In genomic region chr6:133854633-133855598, GRCh38 we compare ENCODE assay signal across 12 cellular contexts. TPM values are rescaled to one million over a fixed set of nuclear protein-coding genes. Genes with fewer than 3 reads are reported as not detected.
DNase-seq lines count a peak whose midpoint lies in the region; TF ChIP-seq lines count a peak whose summit lies in the region.
"Had no signal": no experiment of that assay in that cellular context is flagged by ENCODE, and none has a peak within 500 bp of the region (broad histone marks: within the 10 kb centered on the region; RNA-seq: fewer than 3 reads in every experiment).

No MANE protein-coding gene starts in this region.

- H2BK120ac ChIP-seq in neuronal stem cell (ENCODE audit: low read depth, low read length), result no peak overlapping the region

- no peaks in the 10 kb centered on the region for H3K36me3 ChIP-seq in esophagus muscularis mucosa
- H3K36me3 ChIP-seq in neuronal stem cell (replicated peaks in 1 of 2; ENCODE audit: control insufficient read depth in 2 of 2, insufficient read depth in 2 of 2, low read length in 2 of 2), result no peaks in the 10 kb centered on the region

- H2BK5ac ChIP-seq in neuronal stem cell (ENCODE audit: low read length), result no peak overlapping the region

- peaks cover 10 to 29% (median 16%) of the 10 kb centered on the region in 3 donors for H3K27me3 Mint-ChIP-seq in immature natural killer cell (ENCODE audit: low read depth in 3 of 3)

- H3K79me1 ChIP-seq in neuronal stem cell (ENCODE audit: low read depth, low read length), result no peaks in the 10 kb centered on the region

- H3K4me3 ChIP-seq in esophagus muscularis mucosa (peak overlapping the region; percentile 30 to 52 (median 40)), neuronal stem cell (ENCODE audit: low read length in 2 of 2) (peak overlapping the region in 1 of 2 donors; percentile 70), dorsolateral prefrontal cortex (no peak overlapping the region)
- H3K4me3 ChIP-seq: psoas muscle had no signal

- no peak for TF ChIP-seq EP300 in esophagus muscularis mucosa (IDR thresholded peaks at IDR 0.05)

- H3K9me3 Mint-ChIP-seq in immature natural killer cell, result peaks cover 0 to 19% (median 6%) of the 10 kb centered on the region in 6 donors

- H3K27ac ChIP-seq in esophagus muscularis mucosa (replicated peaks in 1 of 4), result no peak overlapping the region
- H3K27ac ChIP-seq in neuronal stem cell (replicated peaks; ENCODE audit: low read length), result no peak overlapping the region
- no peak overlapping the region for H3K27ac ChIP-seq in dorsolateral prefrontal cortex
- H3K27ac ChIP-seq: psoas muscle had no signal

- H3K4me1 Mint-ChIP-seq in immature natural killer cell, result no peaks in the 10 kb centered on the region

- no peak overlapping the region for H4K91ac ChIP-seq in neuronal stem cell (ENCODE audit: low read depth, low read length, poor library complexity)

- H3K23ac ChIP-seq in neuronal stem cell (ENCODE audit: low read depth, low read length, poor library complexity), result no peak overlapping the region

- H3K4me3 Mint-ChIP-seq in immature natural killer cell, result no peak overlapping the region
- H3K4me3 Mint-ChIP-seq: activated T-cell treated with anti-CD3 and anti-CD28 coated beads, Interleukin-2, amount 50 U/mL, for 4 hours had no signal

- peak overlapping the region; percentile 60 for H3K4me2 ChIP-seq in neuronal stem cell (ENCODE audit: insufficient read depth, low read length, poor library complexity, severe bottlenecking)

- peak; percentile 36 to 44 (median 43) for TF ChIP-seq CTCF in esophagus muscularis mucosa (IDR thresholded peaks at IDR 0.05)
- TF ChIP-seq CTCF in dorsolateral prefrontal cortex (IDR thresholded peaks at IDR 0.05 in 54 of 56, conservative IDR thresholded peaks at IDR 0.05 in 2 of 56; ENCODE audit: low read depth in 1 of 56, partially characterized antibody in 56 of 56), result no peak

- TF ChIP-seq POLR2A in esophagus muscularis mucosa (IDR thresholded peaks at IDR 0.05; ENCODE audit: low read depth), result no peak

- no peak overlapping the region for H3K27ac Mint-ChIP-seq in immature natural killer cell

- no peak overlapping the region for H2AK5ac ChIP-seq in neuronal stem cell (ENCODE audit: low read depth, low read length)

- H2BK12ac ChIP-seq in neuronal stem cell (ENCODE audit: low read length), result no peak overlapping the region

- H3K4ac ChIP-seq in neuronal stem cell (ENCODE audit: low read length), result no peak overlapping the region

- intact Hi-C loops in esophagus muscularis mucosa (cut with DNase I), result loop anchor here (5.0 kb wide), 1 partner anchor 62 kb away; no protein-coding TSS in a partner anchor
- intact Hi-C loops in dorsolateral prefrontal cortex (cut with DNase I), result no loop called here

- H3K9ac ChIP-seq in neuronal stem cell (ENCODE audit: low read depth, low read length, poor library complexity), result peak overlapping the region; percentile 9

- H3K27me3 ChIP-seq in esophagus muscularis mucosa (peaks cover 0 to 12% (median 0%) of the 10 kb centered on the region in 4 donors), neuronal stem cell (ENCODE audit: control insufficient read depth in 3 of 3, insufficient read depth in 3 of 3, low read depth in 1 of 3, low read length in 3 of 3) (peaks cover 7 to 50% (median 22%) of the 10 kb centered on the region in 3 experiments), dorsolateral prefrontal cortex (peaks cover 9 to 90% (median 59%) of the 10 kb centered on the region in 45 donors)

- WGBS in esophagus muscularis mucosa, result 23% methylated on average over 42 of the region's 43 CpGs
- no CpG with 5 or more reads among the region's 43 CpGs for WGBS in neuronal stem cell (ENCODE audit: extremely low coverage in 2 of 2, insufficient read length in 2 of 2, insufficient replicate concordance in 1 of 2), 2 donors

- H3K14ac ChIP-seq in neuronal stem cell (ENCODE audit: low read length), result no peak overlapping the region

- H2BK15ac ChIP-seq in neuronal stem cell (ENCODE audit: low read length), result peak overlapping the region; percentile 64

- no peaks in the 10 kb centered on the region for H3K9me3 ChIP-seq in esophagus muscularis mucosa
- no peaks in the 10 kb centered on the region for H3K9me3 ChIP-seq in neuronal stem cell (replicated peaks in 1 of 2; ENCODE audit: control insufficient read depth in 2 of 2, insufficient read depth in 1 of 2, low read depth in 1 of 2, low read length in 2 of 2)
- H3K9me3 ChIP-seq: psoas muscle had no signal

- H4K8ac ChIP-seq in neuronal stem cell (ENCODE audit: low read depth, low read length), result no peak overlapping the region

- no peaks in the 10 kb centered on the region for H3K36me3 Mint-ChIP-seq in immature natural killer cell

- DNase-seq in Daoy (ENCODE audit: low read depth), result peak; percentile 21
- DNase-seq in NCI-H1105 (lab: John Stamatoyannopoulos, UW), result peak; percentile 55
- no peak for DNase-seq in esophagus muscularis mucosa (ENCODE audit: extremely low spot score)
- peak; percentile 29 for DNase-seq in neuronal stem cell (ENCODE audit: low spot score)
- no peak for DNase-seq in immature natural killer cell
- DNase-seq in dorsolateral prefrontal cortex, result no peak
- no peak for DNase-seq in HuH-7 (ENCODE audit: low spot score)
- DNase-seq in activated T-cell treated with anti-CD3 and anti-CD28 coated beads for 4 hours, result no peak
- DNase-seq: activated T-cell treated with anti-CD3 and anti-CD28 coated beads, Interleukin-2, amount 50 U/mL, for 4 hours; psoas muscle; SHP77 treated with DMSO at 0.1 percent for 48 hours had no signal

- H3K4me1 ChIP-seq in esophagus muscularis mucosa (peaks cover 6 to 10% (median 8%) of the 10 kb centered on the region in 4 donors), neuronal stem cell (ENCODE audit: control insufficient read depth in 2 of 2, insufficient read depth in 1 of 2, low read depth in 1 of 2, low read length in 2 of 2) (peaks cover 0 to 4% of the 10 kb centered on the region in 2 donors)
- H3K4me1 ChIP-seq: psoas muscle had no signal

- H2AFZ ChIP-seq in neuronal stem cell (ENCODE audit: low read length), result peak overlapping the region; percentile 36

- H3K18ac ChIP-seq in neuronal stem cell (ENCODE audit: low read length), result peak overlapping the region; percentile 64

RNA-seq across cellular contexts. Expression of gene TCF21, which starts 34.0 kb away (rescaled TPM):
- not detected in 2 replicates for total RNA-seq in Daoy (2014; rRNA removed; shearing (Covaris generic))
- 10 to 100 TPM; 22.2 to 44.5 (median 30.8) TPM for total RNA-seq in esophagus muscularis mucosa
- 0.14 TPM for polyA plus RNA-seq in neuronal stem cell (2013, experiment 1 of 2)
- 0.22 TPM for polyA plus RNA-seq in neuronal stem cell (2013, experiment 2 of 2)
- not detected for polyA plus RNA-seq in immature natural killer cell
- total RNA-seq in dorsolateral prefrontal cortex, result under 1 TPM in 1 of 120 experiments, not detected in 119; 0.10 TPM
- total RNA-seq: HT1080 had no signal

Comparison
In these comparisons a context has a peak if more than half of its experiments do, and no peak if none do; other contexts are left out.
1. DNase-seq: peak in Daoy (single experiment), NCI-H1105 (single experiment) and neuronal stem cell (single experiment); none in esophagus muscularis mucosa (single experiment), immature natural killer cell (0 of 3), dorsolateral prefrontal cortex (0 of 10), HuH-7 (single experiment) and activated T-cell treated with anti-CD3 and anti-CD28 coated beads for 4 hours (single experiment).
2. H3K4me3 ChIP-seq: peak in esophagus muscularis mucosa (4 of 4); none in dorsolateral prefrontal cortex (0 of 59).
3. CTCF ChIP-seq: peak in esophagus muscularis mucosa (3 of 3); none in dorsolateral prefrontal cortex (0 of 56).
4. RNA of gene TCF21, which starts 34.0 kb away (total RNA-seq): 22.2 to 44.5 TPM in esophagus muscularis mucosa; not detected in Daoy and 0.10 TPM in dorsolateral prefrontal cortex; every median in the first group is over 10 times any median in the second.